In the genomic region with DNA sequence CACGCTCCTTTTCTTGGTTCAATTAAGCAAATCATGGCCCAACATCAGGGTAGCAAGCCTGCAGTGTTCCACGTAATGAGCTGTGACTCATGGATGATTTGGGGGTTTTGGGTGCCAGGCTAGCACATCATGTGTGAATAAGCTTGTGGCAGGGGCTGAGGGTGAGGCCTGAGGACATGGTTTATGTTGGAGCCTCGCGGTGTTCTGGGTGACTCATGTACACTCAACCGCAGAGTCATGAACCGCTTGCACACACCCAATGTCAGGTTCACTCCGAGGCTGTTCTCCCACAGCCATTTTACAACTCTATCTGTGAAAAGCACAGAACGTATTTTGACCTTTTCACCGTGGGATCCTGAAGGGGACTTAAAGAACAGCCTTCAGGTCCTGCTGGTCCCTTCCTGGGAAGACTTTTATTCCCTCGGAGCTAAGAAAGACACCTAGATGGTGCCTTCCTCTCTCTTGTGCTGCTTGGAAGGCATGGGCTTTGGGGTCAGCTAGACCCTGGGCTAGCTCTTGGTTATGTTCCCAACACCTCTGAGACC, we compare ENCODE assay signal across 1 cellular context.
TF ChIP-seq lines count a peak whose summit lies in the region.

No MANE protein-coding gene starts in this region.

TF ChIP-seq in SK-N-SH, 30 proteins besides CTCF, POLR2A, EP300 and RAD21 (continued from another document):
- no peak for TF ChIP-seq FOXM1 (IDR thresholded peaks at IDR 0.05; ENCODE audit: low read depth)
- TF ChIP-seq, protein P1, sequence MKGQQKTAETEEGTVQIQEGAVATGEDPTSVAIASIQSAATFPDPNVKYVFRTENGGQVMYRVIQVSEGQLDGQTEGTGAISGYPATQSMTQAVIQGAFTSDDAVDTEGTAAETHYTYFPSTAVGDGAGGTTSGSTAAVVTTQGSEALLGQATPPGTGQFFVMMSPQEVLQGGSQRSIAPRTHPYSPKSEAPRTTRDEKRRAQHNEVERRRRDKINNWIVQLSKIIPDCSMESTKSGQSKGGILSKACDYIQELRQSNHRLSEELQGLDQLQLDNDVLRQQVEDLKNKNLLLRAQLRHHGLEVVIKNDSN (IDR thresholded peaks at IDR 0.05; ENCODE audit: borderline replicate concordance, low read depth): no peak
- no peak for TF ChIP-seq GABPA (IDR thresholded peaks at IDR 0.05; ENCODE audit: low read depth)
- no peak for TF ChIP-seq TEAD4 (IDR thresholded peaks at IDR 0.05; ENCODE audit: borderline replicate concordance, insufficient read depth)
- TF ChIP-seq JUND (IDR thresholded peaks at IDR 0.05): no peak
- TF ChIP-seq, protein P2, sequence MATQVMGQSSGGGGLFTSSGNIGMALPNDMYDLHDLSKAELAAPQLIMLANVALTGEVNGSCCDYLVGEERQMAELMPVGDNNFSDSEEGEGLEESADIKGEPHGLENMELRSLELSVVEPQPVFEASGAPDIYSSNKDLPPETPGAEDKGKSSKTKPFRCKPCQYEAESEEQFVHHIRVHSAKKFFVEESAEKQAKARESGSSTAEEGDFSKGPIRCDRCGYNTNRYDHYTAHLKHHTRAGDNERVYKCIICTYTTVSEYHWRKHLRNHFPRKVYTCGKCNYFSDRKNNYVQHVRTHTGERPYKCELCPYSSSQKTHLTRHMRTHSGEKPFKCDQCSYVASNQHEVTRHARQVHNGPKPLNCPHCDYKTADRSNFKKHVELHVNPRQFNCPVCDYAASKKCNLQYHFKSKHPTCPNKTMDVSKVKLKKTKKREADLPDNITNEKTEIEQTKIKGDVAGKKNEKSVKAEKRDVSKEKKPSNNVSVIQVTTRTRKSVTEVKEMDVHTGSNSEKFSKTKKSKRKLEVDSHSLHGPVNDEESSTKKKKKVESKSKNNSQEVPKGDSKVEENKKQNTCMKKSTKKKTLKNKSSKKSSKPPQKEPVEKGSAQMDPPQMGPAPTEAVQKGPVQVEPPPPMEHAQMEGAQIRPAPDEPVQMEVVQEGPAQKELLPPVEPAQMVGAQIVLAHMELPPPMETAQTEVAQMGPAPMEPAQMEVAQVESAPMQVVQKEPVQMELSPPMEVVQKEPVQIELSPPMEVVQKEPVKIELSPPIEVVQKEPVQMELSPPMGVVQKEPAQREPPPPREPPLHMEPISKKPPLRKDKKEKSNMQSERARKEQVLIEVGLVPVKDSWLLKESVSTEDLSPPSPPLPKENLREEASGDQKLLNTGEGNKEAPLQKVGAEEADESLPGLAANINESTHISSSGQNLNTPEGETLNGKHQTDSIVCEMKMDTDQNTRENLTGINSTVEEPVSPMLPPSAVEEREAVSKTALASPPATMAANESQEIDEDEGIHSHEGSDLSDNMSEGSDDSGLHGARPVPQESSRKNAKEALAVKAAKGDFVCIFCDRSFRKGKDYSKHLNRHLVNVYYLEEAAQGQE (IDR thresholded peaks at IDR 0.05; ENCODE audit: low read depth, low read length): no peak
- TF ChIP-seq MEF2A (IDR thresholded peaks at IDR 0.05; ENCODE audit: borderline replicate concordance, low read depth): no peak
- TF ChIP-seq, protein P3, sequence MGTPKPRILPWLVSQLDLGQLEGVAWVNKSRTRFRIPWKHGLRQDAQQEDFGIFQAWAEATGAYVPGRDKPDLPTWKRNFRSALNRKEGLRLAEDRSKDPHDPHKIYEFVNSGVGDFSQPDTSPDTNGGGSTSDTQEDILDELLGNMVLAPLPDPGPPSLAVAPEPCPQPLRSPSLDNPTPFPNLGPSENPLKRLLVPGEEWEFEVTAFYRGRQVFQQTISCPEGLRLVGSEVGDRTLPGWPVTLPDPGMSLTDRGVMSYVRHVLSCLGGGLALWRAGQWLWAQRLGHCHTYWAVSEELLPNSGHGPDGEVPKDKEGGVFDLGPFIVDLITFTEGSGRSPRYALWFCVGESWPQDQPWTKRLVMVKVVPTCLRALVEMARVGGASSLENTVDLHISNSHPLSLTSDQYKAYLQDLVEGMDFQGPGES (IDR thresholded peaks at IDR 0.05; ENCODE audit: low read depth, low read length): no peak
- TF ChIP-seq, protein P4, sequence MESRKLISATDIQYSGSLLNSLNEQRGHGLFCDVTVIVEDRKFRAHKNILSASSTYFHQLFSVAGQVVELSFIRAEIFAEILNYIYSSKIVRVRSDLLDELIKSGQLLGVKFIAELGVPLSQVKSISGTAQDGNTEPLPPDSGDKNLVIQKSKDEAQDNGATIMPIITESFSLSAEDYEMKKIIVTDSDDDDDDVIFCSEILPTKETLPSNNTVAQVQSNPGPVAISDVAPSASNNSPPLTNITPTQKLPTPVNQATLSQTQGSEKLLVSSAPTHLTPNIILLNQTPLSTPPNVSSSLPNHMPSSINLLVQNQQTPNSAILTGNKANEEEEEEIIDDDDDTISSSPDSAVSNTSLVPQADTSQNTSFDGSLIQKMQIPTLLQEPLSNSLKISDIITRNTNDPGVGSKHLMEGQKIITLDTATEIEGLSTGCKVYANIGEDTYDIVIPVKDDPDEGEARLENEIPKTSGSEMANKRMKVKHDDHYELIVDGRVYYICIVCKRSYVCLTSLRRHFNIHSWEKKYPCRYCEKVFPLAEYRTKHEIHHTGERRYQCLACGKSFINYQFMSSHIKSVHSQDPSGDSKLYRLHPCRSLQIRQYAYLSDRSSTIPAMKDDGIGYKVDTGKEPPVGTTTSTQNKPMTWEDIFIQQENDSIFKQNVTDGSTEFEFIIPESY (IDR thresholded peaks at IDR 0.05; ENCODE audit: borderline replicate concordance, low read depth): no peak
